8 cellular contexts compared by ENCODE assay signal in the genomic region with DNA sequence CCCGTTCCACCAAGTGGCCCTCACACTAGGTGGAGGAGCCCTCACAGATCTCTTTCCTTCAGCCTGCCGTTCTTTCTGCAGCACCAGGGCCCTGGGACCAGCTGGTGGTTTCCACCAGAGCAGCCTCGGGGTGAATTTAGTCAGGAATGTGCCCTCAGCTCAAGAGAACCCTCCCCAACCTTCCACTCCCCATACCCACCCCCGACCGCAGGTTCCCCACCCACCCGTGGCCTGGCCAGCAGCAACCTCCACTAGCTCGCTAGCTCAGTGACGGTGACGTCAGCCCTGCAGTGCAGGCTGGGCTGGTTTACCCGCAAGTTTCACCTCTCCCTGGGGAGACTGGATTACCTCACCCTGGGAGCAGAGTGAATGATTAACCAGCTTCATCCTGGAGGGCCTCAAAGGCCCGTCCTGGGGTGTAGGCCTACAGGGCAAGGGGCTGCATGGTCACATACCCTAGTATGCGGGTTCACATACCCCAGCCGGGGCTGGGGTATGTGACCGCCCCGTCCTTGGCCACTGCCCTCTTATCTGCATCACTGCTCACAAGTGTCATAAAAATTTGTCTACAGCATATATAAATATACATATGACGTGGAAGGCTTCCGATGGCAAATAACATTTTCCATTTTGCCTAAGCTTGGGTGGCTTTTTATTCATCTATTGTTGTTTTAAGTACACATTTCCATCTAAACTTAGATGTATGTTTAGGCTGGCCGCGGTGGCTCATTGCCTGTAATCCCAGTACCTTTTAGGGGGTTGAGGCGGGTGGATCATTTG.
DNase-seq lines count a peak whose midpoint lies in the region; ATAC-seq lines count a peak whose summit lies in the region.

No MANE protein-coding gene starts in this region.

- no peak overlapping the region for H3K4me3 ChIP-seq in endocrine pancreas (ENCODE audit: control insufficient read depth, insufficient read depth, low read length)

- DNase-seq in NCI-H748 (lab: John Stamatoyannopoulos, UW; ENCODE audit: unreplicated experiment) (peak; percentile 15), NCI-H748 treated with DMSO at 0.1 percent for 48 hours (lab: John Stamatoyannopoulos, UW) (no peak), NCI-H510A (lab: John Stamatoyannopoulos, UW) (peak; percentile 83), non-pigmented ciliary epithelial cell (ENCODE audit: low read depth) (peak; percentile 93)
- no peak for DNase-seq in activated CD4-positive, CD25-positive, alpha-beta regulatory T cell treated with anti-CD3 and anti-CD28 coated beads, Interleukin-2, amount 50 U/mL, for 72 hours
- DNase-seq in stimulated activated CD4-positive, alpha-beta T cell treated with anti-CD3 and anti-CD28 coated beads, Interleukin-2, amount 100 ng/mL, for 48 hours: no peak

- H3K9me3 ChIP-seq in endocrine pancreas (ENCODE audit: control insufficient read depth, low read length): no peaks in the 10 kb centered on the region

- no peak for ATAC-seq in HG03097 (IDR thresholded peaks at IDR 0.05; ENCODE audit: low FRiP score, unreplicated experiment)

- peak overlapping the region; percentile 27 for H3K9ac ChIP-seq in endocrine pancreas (ENCODE audit: control insufficient read depth, insufficient read depth, low read length)

- no peaks in the 10 kb centered on the region for H3K36me3 ChIP-seq in endocrine pancreas (ENCODE audit: control insufficient read depth, insufficient read depth, low read length)

- no peaks in the 10 kb centered on the region for H3K4me1 ChIP-seq in endocrine pancreas (ENCODE audit: control insufficient read depth, insufficient read depth, low read length)

- no peaks in the 10 kb centered on the region for H3K27me3 ChIP-seq in endocrine pancreas (ENCODE audit: control insufficient read depth, insufficient read depth, low read length)

Comparison
In these comparisons a context has a peak if more than half of its experiments do, and no peak if none do; other contexts are left out.
1. DNase-seq: peak in NCI-H748 (single experiment), NCI-H510A (single experiment) and non-pigmented ciliary epithelial cell (single experiment); none in NCI-H748 treated with DMSO at 0.1 percent for 48 hours (single experiment), activated CD4-positive, CD25-positive, alpha-beta regulatory T cell treated with anti-CD3 and anti-CD28 coated beads, Interleukin-2, amount 50 U/mL, for 72 hours (single experiment) and stimulated activated CD4-positive, alpha-beta T cell treated with anti-CD3 and anti-CD28 coated beads, Interleukin-2, amount 100 ng/mL, for 48 hours (0 of 2).